ENCODE assay signal across 12 cellular contexts in the genomic region with DNA sequence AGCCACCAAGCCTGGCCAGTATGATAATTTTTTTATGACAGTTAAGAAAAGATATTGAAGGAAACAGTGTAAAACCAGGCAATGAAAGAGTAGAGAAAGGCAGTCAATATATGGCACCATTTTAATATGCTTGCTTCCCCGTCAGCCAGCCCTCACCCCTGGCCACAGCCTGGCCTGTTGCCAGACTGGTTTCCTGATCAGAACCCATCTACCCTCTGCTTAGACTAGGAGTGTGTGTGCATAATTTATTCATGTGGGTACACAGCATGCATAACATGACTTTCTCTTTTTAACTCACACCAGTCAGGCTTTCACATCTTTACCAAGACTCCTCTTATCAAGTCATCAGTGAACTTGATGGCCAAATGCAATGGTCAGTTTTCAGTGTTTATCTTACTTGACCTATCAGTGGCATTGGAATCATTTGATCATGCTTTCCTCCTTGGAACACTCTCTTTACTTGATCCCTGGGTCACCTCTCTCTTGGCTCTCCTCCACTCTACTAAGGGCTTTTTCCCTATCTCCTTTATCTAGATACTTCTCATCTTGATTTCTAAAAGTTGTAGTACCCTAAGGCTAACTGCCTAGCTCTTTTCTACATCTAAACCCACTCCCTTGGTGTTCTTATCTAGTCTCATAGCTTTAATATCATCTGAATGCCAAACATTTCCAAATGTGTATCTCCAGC. TPM values are rescaled to one million over a fixed set of nuclear protein-coding genes. Genes with fewer than 3 reads are reported as not detected.
DNase-seq lines count a peak whose midpoint lies in the region; ATAC-seq, FAIRE-seq and TF ChIP-seq lines count a peak whose summit lies in the region.
"Had no signal": no experiment of that assay in that cellular context is flagged by ENCODE, and none has a peak within 500 bp of the region (broad histone marks: within the 10 kb centered on the region; RNA-seq: fewer than 3 reads in every experiment).

No MANE protein-coding gene starts in this region.

- no peak for ATAC-seq in HG03565 (IDR thresholded peaks at IDR 0.05; ENCODE audit: unreplicated experiment)
- no peak for ATAC-seq in GM19328 (IDR thresholded peaks at IDR 0.05; ENCODE audit: unreplicated experiment)
- ATAC-seq in HG03135 (IDR thresholded peaks at IDR 0.05; ENCODE audit: unreplicated experiment) = no peak

- BruUV-seq in Caco-2 (replicated peaks; lab: Mats Ljungman, UMichigan) = no TSS peak

- H4K20me1 ChIP-seq in BLaER1 = no peaks in the 10 kb centered on the region

- CTCF ChIA-PET in Caco-2 (lab: Charles Lee) = interaction anchor here (0.7 to 1.2 kb wide), 2 partner anchors 31 to 182 kb away, joined by 3 to 6 read pairs; no protein-coding TSS in a partner anchor

- DNase-seq in MV-4-11 (lab: John Stamatoyannopoulos, UW) (peak; percentile 27), activated T-cell treated with anti-CD3 and anti-CD28 coated beads for 1 hour (ENCODE audit: low read depth) (peak; percentile 59), kidney (peak; percentile 76), Caco-2 (no peak)
- DNase-seq: head of caudate nucleus had no signal

- POLR2A ChIA-PET in Caco-2 (lab: Charles Lee) = no interaction called here

- no peak overlapping the region for H3K27ac Mint-ChIP-seq in Caco-2 (ENCODE audit: unreplicated experiment)

- intact Hi-C loops in kidney (cut with DNase I) = loop anchor here (10.0 kb wide), 1 partner anchor 331 kb away; no protein-coding TSS in a partner anchor
- intact Hi-C loops in Caco-2 (cut with micrococcal nuclease; ENCODE audit: unreplicated experiment) = loop anchor here (2.0 to 10.0 kb wide), 2 partner anchors 95 to 1121 kb away; a partner anchor contains a TSS

- no peaks in the 10 kb centered on the region for H3K36me3 ChIP-seq in BLaER1
- no peaks in the 10 kb centered on the region for H3K36me3 ChIP-seq in kidney (ENCODE audit: control insufficient read depth in 1 of 2, insufficient read depth in 2 of 2, low read length in 2 of 2)
- no peaks in the 10 kb centered on the region for H3K36me3 ChIP-seq in Caco-2 (ENCODE audit: control insufficient read depth, insufficient read depth, low read length)
- H3K36me3 ChIP-seq: suprapubic skin had no signal

- H3K9ac ChIP-seq in BLaER1 (no peak overlapping the region), kidney (ENCODE audit: low read length in 2 of 2) (no peak overlapping the region)

- H3K27ac ChIP-seq in BLaER1 (0 out of 2 replicates have a peak overlapping the region, but pooled peaks have one; percentile 11), kidney (ENCODE audit: low read depth in 2 of 2, low read length in 2 of 2) (no peak overlapping the region)
- H3K27ac ChIP-seq: suprapubic skin had no signal

- no peak for TF ChIP-seq CTCF in kidney (IDR thresholded peaks at IDR 0.05; ENCODE audit: borderline replicate concordance, extremely low read depth, insufficient read depth)
- no peak for TF ChIP-seq CTCF in Caco-2 (IDR thresholded peaks at IDR 0.05; ENCODE audit: insufficient read depth in 1 of 2, low read depth in 1 of 2, low read length in 1 of 2, severe bottlenecking in 1 of 2, unreplicated experiment in 1 of 2)

- H3K4me3 ChIP-seq in BLaER1 (no peak overlapping the region), kidney (ENCODE audit: low read length in 2 of 2) (no peak overlapping the region), Caco-2 (ENCODE audit: low read depth, low read length) (no peak overlapping the region)
- H3K4me3 ChIP-seq: suprapubic skin had no signal

- H3K9me3 Mint-ChIP-seq in Caco-2 (ENCODE audit: unreplicated experiment) = no peaks in the 10 kb centered on the region

- FAIRE-seq in kidney (lab: Jason Lieb, UNC) = no peak
- FAIRE-seq: colon, GM12892 had no signal

- H3K4me1 Mint-ChIP-seq in Caco-2 (ENCODE audit: low read depth, unreplicated experiment) = peaks cover 15% of the 10 kb centered on the region

- H3K9me3 ChIP-seq in BLaER1 (no peaks in the 10 kb centered on the region), kidney (ENCODE audit: control insufficient read depth in 1 of 2, low read length in 2 of 2) (no peaks in the 10 kb centered on the region), Caco-2 (no peaks in the 10 kb centered on the region)
- H3K9me3 ChIP-seq: suprapubic skin had no signal

- H3K27me3 ChIP-seq in BLaER1 (no peaks in the 10 kb centered on the region), Caco-2 (replicated peaks; ENCODE audit: control insufficient read depth, insufficient read depth, low read length) (no peaks in the 10 kb centered on the region)
- H3K27me3 ChIP-seq: suprapubic skin had no signal

- no peaks in the 10 kb centered on the region for H3K36me3 Mint-ChIP-seq in Caco-2 (ENCODE audit: insufficient read depth, unreplicated experiment)

- H3K4me1 ChIP-seq in BLaER1 (peaks cover 34% of the 10 kb centered on the region), kidney (ENCODE audit: control insufficient read depth in 1 of 2, insufficient read depth in 1 of 2, low read depth in 1 of 2, low read length in 2 of 2) (peaks cover 0 to 9% of the 10 kb centered on the region in 2 donors), Caco-2 (peaks cover 12% of the 10 kb centered on the region)

- H3K27me3 Mint-ChIP-seq in Caco-2 (ENCODE audit: insufficient read depth, unreplicated experiment) = no peaks in the 10 kb centered on the region

- H3K4me3 Mint-ChIP-seq in Caco-2 (ENCODE audit: unreplicated experiment) = no peak overlapping the region

- H3K4me2 ChIP-seq in BLaER1 = peak overlapping the region; percentile 77

RNA-seq across cellular contexts. Expression of a gene that starts 10.0 kb away (rescaled TPM):
- 0.19 TPM for total RNA-seq in kidney
- polyA plus RNA-seq in kidney (ENCODE audit: insufficient read depth, low read depth, low replicate concordance) = not detected
- 8.4 and 9.8 TPM in 2 replicates for total RNA-seq in Caco-2 (2022)

RNA-seq across cellular contexts. Expression of a gene that starts 11.2 kb away (rescaled TPM):
- 52.3 TPM for total RNA-seq in kidney
- 27.9 TPM for polyA plus RNA-seq in kidney (ENCODE audit: insufficient read depth, low read depth, low replicate concordance)
- total RNA-seq in Caco-2 (2022) = 107 and 115 TPM in 2 replicates

Comparison
In these comparisons a context has a peak if more than half of its experiments do, and no peak if none do; other contexts are left out.
1. DNase-seq: peak in MV-4-11 (single experiment), activated T-cell treated with anti-CD3 and anti-CD28 coated beads for 1 hour (single experiment) and kidney (single experiment); none in Caco-2 (0 of 2).